ENCODE assay signal across 19 cellular contexts in genomic region chr12:52651726-52652261, GRCh38. TPM values are rescaled to one million over a fixed set of nuclear protein-coding genes. Genes with fewer than 3 reads are reported as not detected.
DNase-seq lines count a peak whose midpoint lies in the region; ATAC-seq and TF ChIP-seq lines count a peak whose summit lies in the region.
"Had no signal": no experiment of that assay in that cellular context is flagged by ENCODE, and none has a peak within 500 bp of the region (broad histone marks: within the 10 kb centered on the region; RNA-seq: fewer than 3 reads in every experiment).

Gene KRT2 (minus strand): TSS chr12:52652211. CDS start chr12:52652142, 69 bp downstream.

- intact Hi-C loops in spleen (cut with DNase I; ENCODE audit: low total_unique reads) = no loop called here

- no peak for TF ChIP-seq POLR2A in spleen (IDR thresholded peaks at IDR 0.05)

- no peak for ATAC-seq in HG03039 (IDR thresholded peaks at IDR 0.05; ENCODE audit: unreplicated experiment)
- ATAC-seq: A549; CD8-positive, alpha-beta T cell had no signal

- no peak within 1 kb of the TSS for H3K4me3 ChIP-seq in spleen
- H3K4me3 ChIP-seq: A549, BLaER1, HAP-1 had no signal

- no peaks in the 10 kb centered on the region for H3K4me1 ChIP-seq in spleen
- H3K4me1 ChIP-seq: A549, BLaER1, HAP-1 had no signal

- WGBS in spleen, 5 donors = 91 to 97% (median 93%) methylated on average over 16 of the region's 16 CpGs

- peaks cover 0 to 8% (median 0%) of the 10 kb centered on the region in 8 donors for H3K9me3 ChIP-seq in spleen
- H3K9me3 ChIP-seq: A549, BLaER1, HAP-1 had no signal

- H3K27me3 ChIP-seq in spleen (replicated peaks in 1 of 7) = peaks cover 0 to 5% (median 0%) of the 10 kb centered on the region in 7 donors
- H3K27me3 ChIP-seq: BLaER1 had no signal

- DNase-seq in islet precursor cell (peak; percentile 38), spleen (peak; percentile 54), T1000 (lab: John Stamatoyannopoulos, UW) (no peak)
- DNase-seq in activated T-cell treated with anti-CD3 and anti-CD28 coated beads, Interleukin-2, amount 50 U/mL, for 48 hours = no peak
- DNase-seq: Calu3; GF-D8; NCI-H1105 treated with DMSO at 0.1 percent for 48 hours; NCI-H1694; NCI-H2081 treated with DMSO at 0.1 percent for 48 hours; NCI-H446 treated with DMSO at 0.1 percent for 48 hours; NK-92 treated with Interleukin-12 subunit alpha and Interleukin-12 subunit beta, amount 100 ng/mL, for 24 hours; Right ventricle myocardium superior had no signal

- no peaks in the 10 kb centered on the region for H3K36me3 ChIP-seq in spleen
- H3K36me3 ChIP-seq: BLaER1, HAP-1 had no signal

- H3K27ac ChIP-seq in C4-2B = peak within 1 kb of the TSS; percentile 77
- H3K27ac ChIP-seq in VCaP = peak within 1 kb of the TSS; percentile 85
- peak within 1 kb of the TSS in 4 of 8 donors; percentile 23 to 46 (median 32) for H3K27ac ChIP-seq in spleen
- H3K27ac ChIP-seq: A549, BLaER1 had no signal

- TF ChIP-seq CTCF in C4-2B (conservative IDR thresholded peaks at IDR 0.05) (no peak), VCaP (conservative IDR thresholded peaks at IDR 0.05) (no peak), spleen (IDR thresholded peaks at IDR 0.05 in 8 of 11, conservative IDR thresholded peaks at IDR 0.05 in 3 of 11) (no peak)

RNA-seq across cellular contexts. Expression of gene KRT2, which starts in this region (rescaled TPM):
- under 1 TPM in 3 of 7 donors, not detected in 4; 0.13 to 0.52 (median 0.26) TPM for total RNA-seq in spleen
- under 1 TPM; 0.07 to 0.45 (median 0.42) TPM for polyA plus RNA-seq in spleen
- total RNA-seq: Calu3, Right ventricle myocardium superior had no signal

Comparison
In these comparisons a context has a peak if more than half of its experiments do, and no peak if none do; other contexts are left out.
1. Peak in DNase-seq in spleen; RNA of the gene not detected or under 1 TPM.